ENCODE assay signal across 8 cellular contexts in the genomic region with DNA sequence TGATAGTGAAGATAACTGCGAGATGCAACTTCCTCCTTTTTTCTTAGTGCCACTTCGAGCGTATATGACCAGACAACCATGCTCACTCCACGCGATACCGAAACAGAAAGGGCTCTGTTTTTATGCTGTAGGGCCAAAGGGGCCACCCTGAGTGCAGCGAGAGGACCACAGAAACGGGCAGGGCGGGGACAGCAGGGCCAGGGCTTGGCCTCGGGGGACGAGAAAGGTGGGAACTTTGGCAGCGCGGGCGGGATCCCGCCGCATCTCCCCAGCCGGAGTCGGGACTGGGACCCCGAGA. TPM values are rescaled to one million over a fixed set of nuclear protein-coding genes. Genes with fewer than 3 reads are reported as not detected.
DNase-seq lines count a peak whose midpoint lies in the region; ATAC-seq and TF ChIP-seq lines count a peak whose summit lies in the region.

No MANE protein-coding gene starts in this region.

- H3K27me3 ChIP-seq in PC-3 (ENCODE audit: low read length) (no peaks in the 10 kb centered on the region), thymus (ENCODE audit: control insufficient read depth, insufficient read depth) (peaks cover 16% of the 10 kb centered on the region)

- peaks cover 25% of the 10 kb centered on the region for H3K36me3 Mint-ChIP-seq in activated T-cell treated with anti-CD3 and anti-CD28 coated beads, Interleukin-2, amount 50 U/mL, for 24 hours (ENCODE audit: low read depth)
- no peaks in the 10 kb centered on the region for H3K36me3 Mint-ChIP-seq in natural killer cell treated with Interleukin-12 subunit alpha and Interleukin-12 subunit beta and Interleukin-15 and Interleukin-18, amount 100 ng/mL, for 72 hours

- H3K36me3 ChIP-seq in PC-3 (ENCODE audit: low read depth, low read length) (no peaks in the 10 kb centered on the region), thymus (ENCODE audit: control insufficient read depth, insufficient read depth) (no peaks in the 10 kb centered on the region)

- CTCF ChIA-PET in PC-3 (lab: Charles Lee), result interaction anchor here (1.1 kb wide), 1 partner anchor 152 kb away, joined by 3 read pairs; no protein-coding TSS in a partner anchor

- no peaks in the 10 kb centered on the region for H3K9me3 ChIP-seq in PC-3 (ENCODE audit: low read length)
- no peaks in the 10 kb centered on the region for H3K9me3 ChIP-seq in thymus (ENCODE audit: control insufficient read depth)

- BruUV-seq in PC-3 (replicated peaks; lab: Mats Ljungman, UMichigan), result no TSS peak

- DNase-seq in AG08396 (ENCODE audit: low spot score), result peak; percentile 57
- DNase-seq in PC-3, result peak; percentile 17
- no peak for DNase-seq in activated T-cell treated with anti-CD3 and anti-CD28 coated beads, Interleukin-2, amount 50 U/mL, for 24 hours
- DNase-seq in fibroblast of gingiva (ENCODE audit: low read depth), result peak; percentile 39
- peak; percentile 90 for DNase-seq in natural killer cell treated with Interleukin-12 subunit alpha and Interleukin-12 subunit beta and Interleukin-15 and Interleukin-18, amount 100 ng/mL, for 72 hours (ENCODE audit: low spot score)

- WGBS in thymus, result under 1% methylated on average over 19 of the region's 19 CpGs

- no peaks in the 10 kb centered on the region for H3K27me3 Mint-ChIP-seq in activated T-cell treated with anti-CD3 and anti-CD28 coated beads, Interleukin-2, amount 50 U/mL, for 24 hours
- peaks cover 4 to 6% of the 10 kb centered on the region in 2 donors for H3K27me3 Mint-ChIP-seq in natural killer cell treated with Interleukin-12 subunit alpha and Interleukin-12 subunit beta and Interleukin-15 and Interleukin-18, amount 100 ng/mL, for 72 hours

- H3K27ac ChIP-seq in PC-3 (ENCODE audit: low read length), result peak overlapping the region; percentile 11; the same call in 1 of the 2 replicates
- H3K27ac ChIP-seq in thymus (ENCODE audit: low read depth), result peak overlapping the region; percentile 91

- ATAC-seq in GM19043 (IDR thresholded peaks at IDR 0.05; ENCODE audit: low read depth, unreplicated experiment) (peak; percentile 69), HG03196 (IDR thresholded peaks at IDR 0.05; ENCODE audit: unreplicated experiment) (peak; percentile 77), PC-3 (peak; percentile 54)
- peak; percentile 92 to 93 for ATAC-seq in natural killer cell treated with Interleukin-12 subunit alpha and Interleukin-12 subunit beta and Interleukin-15 and Interleukin-18, amount 100 ng/mL, for 72 hours

- no peaks in the 10 kb centered on the region for H3K9me2 ChIP-seq in PC-3 (replicated peaks; ENCODE audit: low read length)

- peak overlapping the region; percentile 85 for H3K4me3 Mint-ChIP-seq in activated T-cell treated with anti-CD3 and anti-CD28 coated beads, Interleukin-2, amount 50 U/mL, for 24 hours
- H3K4me3 Mint-ChIP-seq in natural killer cell treated with Interleukin-12 subunit alpha and Interleukin-12 subunit beta and Interleukin-15 and Interleukin-18, amount 100 ng/mL, for 72 hours, result peak overlapping the region; percentile 86

- H3K79me2 ChIP-seq in PC-3 (ENCODE audit: low read length), result peaks cover 17% of the 10 kb centered on the region

- no peak for TF ChIP-seq CTCF in PC-3 (conservative IDR thresholded peaks at IDR 0.05; ENCODE audit: low read depth, low read length)

- H3K4me2 ChIP-seq in PC-3 (ENCODE audit: low read length), result peak overlapping the region; percentile 84

- H2AFZ ChIP-seq in PC-3 (ENCODE audit: low read length), result peak overlapping the region; percentile 96

- H3K4me1 ChIP-seq in PC-3 (ENCODE audit: insufficient read depth, low read length), result peaks cover 13% of the 10 kb centered on the region
- H3K4me1 ChIP-seq in thymus (ENCODE audit: control insufficient read depth, insufficient read depth, low read length), result peaks cover 6% of the 10 kb centered on the region

- H3K9me3 Mint-ChIP-seq in activated T-cell treated with anti-CD3 and anti-CD28 coated beads, Interleukin-2, amount 50 U/mL, for 24 hours, result no peaks in the 10 kb centered on the region
- no peaks in the 10 kb centered on the region for H3K9me3 Mint-ChIP-seq in natural killer cell treated with Interleukin-12 subunit alpha and Interleukin-12 subunit beta and Interleukin-15 and Interleukin-18, amount 100 ng/mL, for 72 hours

- peaks cover 63% of the 10 kb centered on the region for H3K4me1 Mint-ChIP-seq in activated T-cell treated with anti-CD3 and anti-CD28 coated beads, Interleukin-2, amount 50 U/mL, for 24 hours (ENCODE audit: low read depth)
- peaks cover 33 to 37% of the 10 kb centered on the region in 2 donors for H3K4me1 Mint-ChIP-seq in natural killer cell treated with Interleukin-12 subunit alpha and Interleukin-12 subunit beta and Interleukin-15 and Interleukin-18, amount 100 ng/mL, for 72 hours (ENCODE audit: low read depth in 2 of 2)

- peak overlapping the region; percentile 92 for H3K27ac Mint-ChIP-seq in activated T-cell treated with anti-CD3 and anti-CD28 coated beads, Interleukin-2, amount 50 U/mL, for 24 hours
- peak overlapping the region; percentile 91 to 96 for H3K27ac Mint-ChIP-seq in natural killer cell treated with Interleukin-12 subunit alpha and Interleukin-12 subunit beta and Interleukin-15 and Interleukin-18, amount 100 ng/mL, for 72 hours

- POLR2A ChIA-PET in PC-3 (lab: Charles Lee; ENCODE audit: unreplicated experiment), result interaction anchor here (0.5 kb wide), 1 partner anchor 13 kb away, joined by 5 read pairs; no protein-coding TSS in a partner anchor

- no peaks in the 10 kb centered on the region for H4K20me1 ChIP-seq in PC-3 (ENCODE audit: low read length)

- intact Hi-C loops in PC-3 (cut with micrococcal nuclease), result loop anchor here (5.0 to 10.0 kb wide), 2 partner anchors 53 to 75 kb away; no protein-coding TSS in a partner anchor

- H3F3A ChIP-seq in PC-3 (ENCODE audit: low read length, unreplicated experiment), result no peaks in the 10 kb centered on the region

- H3K4me3 ChIP-seq in PC-3 (ENCODE audit: low read length) (peak overlapping the region; percentile 94), thymus (ENCODE audit: low read length) (peak overlapping the region; percentile 88)

- H3K9ac ChIP-seq in PC-3 (ENCODE audit: low read length), result peak overlapping the region; percentile 75

RNA-seq across cellular contexts. Expression of a gene that starts 0.5 kb away (rescaled TPM):
- 11.3 and 11.4 TPM in 2 replicates for total RNA-seq in PC-3 (2014; rRNA removed)
- 10 to 100 TPM; 92.0 to 93.0 TPM for total RNA-seq in natural killer cell treated with Interleukin-12 subunit alpha and Interleukin-12 subunit beta and Interleukin-15 and Interleukin-18, amount 100 ng/mL, for 72 hours
- 50.9 TPM for polyA plus RNA-seq in thymus

RNA-seq across cellular contexts. Expression of a gene that starts 7.0 kb away (rescaled TPM):
- total RNA-seq in PC-3 (2014; rRNA removed), result 0.11 and 0.52 TPM in 2 replicates
- total RNA-seq in natural killer cell treated with Interleukin-12 subunit alpha and Interleukin-12 subunit beta and Interleukin-15 and Interleukin-18, amount 100 ng/mL, for 72 hours, result not detected
- polyA plus RNA-seq in thymus, result 11.6 TPM
